8 cellular contexts compared by ENCODE assay signal in the genomic region with DNA sequence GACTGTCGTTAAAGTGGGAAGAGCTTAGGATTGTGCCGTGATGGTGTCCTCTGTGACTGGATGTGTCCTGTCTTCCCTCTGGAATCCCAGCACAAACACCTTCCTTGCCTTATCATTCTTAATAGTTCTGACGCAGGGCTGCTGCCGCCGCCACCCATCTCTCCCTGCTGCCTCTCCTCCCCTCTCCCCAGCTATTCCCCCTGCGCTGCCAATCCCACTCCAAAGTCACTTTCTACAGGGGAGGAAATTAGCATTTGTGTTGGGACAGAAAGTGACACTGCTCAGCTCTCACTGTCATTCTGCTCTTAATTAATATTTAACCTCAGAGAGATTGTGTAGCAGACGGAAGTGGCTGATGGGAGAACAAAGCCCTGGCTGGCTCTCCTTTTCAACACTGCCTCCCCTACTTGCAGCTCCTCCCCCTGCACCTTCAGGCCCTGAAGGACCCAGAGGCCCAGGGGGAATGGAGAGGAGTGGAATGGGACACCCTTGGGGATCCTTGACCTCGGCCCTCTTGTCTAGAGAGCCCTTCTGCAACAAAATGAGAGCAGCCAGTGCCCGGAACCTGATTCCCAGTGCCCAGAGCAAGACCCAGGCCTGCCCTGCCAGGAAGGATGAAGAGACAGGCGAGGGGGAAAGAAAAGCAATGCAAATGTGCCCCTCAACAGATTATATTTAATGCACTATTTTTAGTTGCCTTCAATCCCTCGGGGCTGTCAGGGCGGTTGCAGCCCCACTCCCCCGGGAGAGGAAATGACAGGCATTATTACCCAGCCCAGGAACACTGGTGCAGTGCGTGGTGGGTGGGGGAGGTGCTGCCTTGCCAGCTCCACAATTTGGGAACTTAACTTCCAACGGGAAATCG. TPM values are rescaled to one million over a fixed set of nuclear protein-coding genes. Genes with fewer than 3 reads are reported as not detected.
DNase-seq lines count a peak whose midpoint lies in the region; ATAC-seq and TF ChIP-seq lines count a peak whose summit lies in the region.

No MANE protein-coding gene starts in this region.

- no peak for TF ChIP-seq CTCF in lower leg skin (IDR thresholded peaks at IDR 0.05)

- H2BK12ac ChIP-seq in mesenchymal stem cell (ENCODE audit: low read length in 2 of 2) = no peak overlapping the region

- H4K91ac ChIP-seq in mesenchymal stem cell (ENCODE audit: low read length) = no peak overlapping the region

- no peaks in the 10 kb centered on the region for H3K27me3 ChIP-seq in Karpas-422 (ENCODE audit: low read length)
- H3K27me3 ChIP-seq in mesenchymal stem cell (ENCODE audit: control insufficient read depth in 1 of 2, insufficient read depth in 1 of 2, low read length in 2 of 2) = peaks cover 66 to 80% of the 10 kb centered on the region in 2 experiments

- H2AFZ ChIP-seq in Karpas-422 (ENCODE audit: low read length) (peak overlapping the region; percentile 76), mesenchymal stem cell (ENCODE audit: low read depth, low read length) (no peak overlapping the region)

- H3K36me3 ChIP-seq in Karpas-422 (ENCODE audit: insufficient read depth, low read length) (no peaks in the 10 kb centered on the region), mesenchymal stem cell (ENCODE audit: control insufficient read depth in 1 of 2, insufficient read depth in 2 of 2, low read depth in 1 of 2, low read length in 2 of 2) (no peaks in the 10 kb centered on the region)

- H3K4me3 ChIP-seq in GM08714 (ENCODE audit: low read length) = peak overlapping the region; percentile 23; the same call in 1 of the 2 replicates
- peak overlapping the region; percentile 59 for H3K4me3 ChIP-seq in Karpas-422 (ENCODE audit: low read length)
- no peak overlapping the region for H3K4me3 ChIP-seq in lower leg skin (ENCODE audit: low read depth, poor library complexity, severe bottlenecking)
- H3K4me3 ChIP-seq in mesenchymal stem cell (ENCODE audit: insufficient read depth in 1 of 2, low read depth in 1 of 2, low read length in 2 of 2) = no peak overlapping the region

- no peak overlapping the region for H4K8ac ChIP-seq in mesenchymal stem cell (ENCODE audit: low read length)

- H3K9me3 ChIP-seq in Karpas-422 (ENCODE audit: low read length) = no peaks in the 10 kb centered on the region
- H3K9me3 ChIP-seq in mesenchymal stem cell (ENCODE audit: control insufficient read depth, low read length) = no peaks in the 10 kb centered on the region

- H3K4ac ChIP-seq in mesenchymal stem cell (ENCODE audit: low read depth in 1 of 2, low read length in 2 of 2) = no peak overlapping the region

- ATAC-seq in GM21717 (IDR thresholded peaks at IDR 0.05; ENCODE audit: unreplicated experiment) (peak; percentile 84), left lobe of liver (peak; percentile 87)
- no peak for ATAC-seq in activated T-cell treated with anti-CD3 and anti-CD28 coated beads, Interleukin-2, amount 50 U/mL, for 4 hours

- no peak overlapping the region for H3K14ac ChIP-seq in mesenchymal stem cell (ENCODE audit: low read length in 2 of 2)

- H3K27ac ChIP-seq in Karpas-422 (ENCODE audit: low read length) (peak overlapping the region; percentile 45; the same call in 1 of the 2 replicates), mesenchymal stem cell (ENCODE audit: low read length, poor library complexity, severe bottlenecking) (no peak overlapping the region)

- no peak overlapping the region for H3K18ac ChIP-seq in mesenchymal stem cell (ENCODE audit: low read depth in 1 of 2, low read length in 2 of 2)

- H3K9ac ChIP-seq in Karpas-422 (ENCODE audit: low read length) (peak overlapping the region; percentile 64), mesenchymal stem cell (ENCODE audit: low read length) (no peak overlapping the region)

- H3K4me3 Mint-ChIP-seq in activated T-cell treated with anti-CD3 and anti-CD28 coated beads, Interleukin-2, amount 50 U/mL, for 4 hours = no peak overlapping the region

- no peak overlapping the region for H3K23ac ChIP-seq in mesenchymal stem cell (ENCODE audit: low read length in 2 of 2)

- no peaks in the 10 kb centered on the region for H3K79me2 ChIP-seq in Karpas-422 (ENCODE audit: low read length)

- H3K9me2 ChIP-seq in Karpas-422 (replicated peaks; ENCODE audit: insufficient read depth, low read length) = no peaks in the 10 kb centered on the region

- H2BK5ac ChIP-seq in mesenchymal stem cell (ENCODE audit: low read depth, low read length, poor library complexity, severe bottlenecking) = no peak overlapping the region

- peaks cover 11% of the 10 kb centered on the region for H3K27me3 Mint-ChIP-seq in activated T-cell treated with anti-CD3 and anti-CD28 coated beads, Interleukin-2, amount 50 U/mL, for 4 hours (ENCODE audit: low read depth)

- no peak overlapping the region for H2BK120ac ChIP-seq in mesenchymal stem cell (ENCODE audit: low read depth, low read length)

- peaks cover 45% of the 10 kb centered on the region for H3K4me1 ChIP-seq in Karpas-422 (ENCODE audit: low read length)
- peaks cover 9% of the 10 kb centered on the region for H3K4me1 ChIP-seq in mesenchymal stem cell (ENCODE audit: control insufficient read depth, insufficient read depth, low read depth, low read length)

- H2BK15ac ChIP-seq in mesenchymal stem cell (ENCODE audit: low read depth, poor library complexity, severe bottlenecking) = no peak overlapping the region

- no peak for TF ChIP-seq POLR2A in lower leg skin (IDR thresholded peaks at IDR 0.05)

- DNase-seq in Karpas-422 = peak; percentile 81
- no peak for DNase-seq in left lobe of liver (ENCODE audit: low spot score)
- no peak for DNase-seq in lower leg skin (ENCODE audit: low spot score in 2 of 2)
- no peak for DNase-seq in activated T-cell treated with anti-CD3 and anti-CD28 coated beads, Interleukin-2, amount 50 U/mL, for 4 hours
- DNase-seq in SK-N-DZ (ENCODE audit: low spot score) = no peak
- no peak for DNase-seq in mesenchymal stem cell

- H3K4me1 Mint-ChIP-seq in activated T-cell treated with anti-CD3 and anti-CD28 coated beads, Interleukin-2, amount 50 U/mL, for 4 hours (ENCODE audit: low read depth) = peaks cover 12% of the 10 kb centered on the region

- no peaks in the 10 kb centered on the region for H3K9me3 Mint-ChIP-seq in activated T-cell treated with anti-CD3 and anti-CD28 coated beads, Interleukin-2, amount 50 U/mL, for 4 hours

- H3K79me1 ChIP-seq in mesenchymal stem cell (replicated peaks; ENCODE audit: low read length, poor library complexity, severe bottlenecking) = no peaks in the 10 kb centered on the region

- H2AK5ac ChIP-seq in mesenchymal stem cell (ENCODE audit: low read length, severe bottlenecking) = no peak overlapping the region

- H3K36me3 Mint-ChIP-seq in activated T-cell treated with anti-CD3 and anti-CD28 coated beads, Interleukin-2, amount 50 U/mL, for 4 hours (ENCODE audit: insufficient read depth) = no peaks in the 10 kb centered on the region

- H4K20me1 ChIP-seq in Karpas-422 (ENCODE audit: insufficient read depth, low read depth, low read length) = no peaks in the 10 kb centered on the region

- WGBS in lower leg skin, 2 donors = 33 to 40% methylated on average over 16 of the region's 16 CpGs
- 38% methylated on average over 14 of the region's 16 CpGs for whole genome bisulfite sequencing in mesenchymal stem cell

- H3K4me2 ChIP-seq in Karpas-422 (ENCODE audit: low read depth, low read length, poor library complexity, severe bottlenecking) (peak overlapping the region; percentile 82), mesenchymal stem cell (ENCODE audit: low read length, poor library complexity, severe bottlenecking) (no peak overlapping the region)

- intact Hi-C loops in lower leg skin (cut with DNase I; ENCODE audit: low total_unique reads) = no loop called here

RNA-seq across cellular contexts. Expression of a gene that starts 14.7 kb away (rescaled TPM):
- total RNA-seq in Karpas-422 (2014; rRNA removed; shearing (Covaris generic); ENCODE audit: low replicate concordance) = 0.97 TPM in 1 of 2 replicates, not detected in the other
- total RNA-seq in left lobe of liver = 1.4 TPM
- total RNA-seq in lower leg skin = under 1 TPM in 2 of 4 donors, not detected in 2; 0.56 to 0.84 TPM
- total RNA-seq in activated T-cell treated with anti-CD3 and anti-CD28 coated beads, Interleukin-2, amount 50 U/mL, for 4 hours = 1 to 10 TPM; 1.2 to 2.4 (median 1.6) TPM
- polyA plus RNA-seq in SK-N-DZ (2014; cell fraction: cytosol; rRNA removed) = 4.6 and 5.8 TPM in 2 replicates
- 4.3 and 7.7 TPM in 2 replicates for polyA plus RNA-seq in SK-N-DZ (2014; cell fraction: nucleus; rRNA removed)
- polyA plus RNA-seq in mesenchymal stem cell (2013, experiment 1 of 2) = 0.90 TPM
- polyA plus RNA-seq in mesenchymal stem cell (2013, experiment 2 of 2) = 0.68 TPM

RNA-seq across cellular contexts. Expression of a gene that starts 27.0 kb away (rescaled TPM):
- not detected in 2 replicates for total RNA-seq in Karpas-422 (2014; rRNA removed; shearing (Covaris generic); ENCODE audit: low replicate concordance)
- 1.3 TPM for total RNA-seq in left lobe of liver
- total RNA-seq in lower leg skin = 1 to 10 TPM in 1 of 4 donors, under 1 TPM in 3; 0.30 to 2.3 (median 0.55) TPM
- total RNA-seq in activated T-cell treated with anti-CD3 and anti-CD28 coated beads, Interleukin-2, amount 50 U/mL, for 4 hours = not detected
- 0.21 and 0.41 TPM in 2 replicates for polyA plus RNA-seq in SK-N-DZ (2014; cell fraction: cytosol; rRNA removed)
- 1.2 and 2.7 TPM in 2 replicates for polyA plus RNA-seq in SK-N-DZ (2014; cell fraction: nucleus; rRNA removed)
- not detected for polyA plus RNA-seq in mesenchymal stem cell (2013, experiment 1 of 2)
- not detected for polyA plus RNA-seq in mesenchymal stem cell (2013, experiment 2 of 2)

RNA-seq across cellular contexts. Expression of a gene that starts 37.0 kb away (rescaled TPM):
- total RNA-seq in Karpas-422 (2014; rRNA removed; shearing (Covaris generic); ENCODE audit: low replicate concordance) = not detected in 2 replicates
- total RNA-seq in left lobe of liver = 10.5 TPM
- 10 to 100 TPM in 3 of 4 donors, 1 to 10 TPM in 1; 6.1 to 24.1 (median 11.4) TPM for total RNA-seq in lower leg skin
- under 1 TPM; 0.40 to 0.66 (median 0.65) TPM for total RNA-seq in activated T-cell treated with anti-CD3 and anti-CD28 coated beads, Interleukin-2, amount 50 U/mL, for 4 hours
- 0.27 TPM in 1 of 2 replicates, not detected in the other for polyA plus RNA-seq in SK-N-DZ (2014; cell fraction: cytosol; rRNA removed)
- polyA plus RNA-seq in SK-N-DZ (2014; cell fraction: nucleus; rRNA removed) = 0.22 and 0.64 TPM in 2 replicates
- polyA plus RNA-seq in mesenchymal stem cell (2013, experiment 1 of 2) = 0.10 TPM
- 0.05 TPM for polyA plus RNA-seq in mesenchymal stem cell (2013, experiment 2 of 2)

RNA-seq across cellular contexts. Expression of a gene that starts 51.4 kb away (rescaled TPM):
- total RNA-seq in Karpas-422 (2014; rRNA removed; shearing (Covaris generic); ENCODE audit: low replicate concordance) = 1.2 and 10.4 TPM in 2 replicates
- total RNA-seq in left lobe of liver (0.86 TPM), lower leg skin (1 to 10 TPM; 1.9 to 6.2 (median 2.9) TPM)
- 1 to 10 TPM in 1 of 3 donors, under 1 TPM in 2; 0.58 to 1.5 (median 0.76) TPM for total RNA-seq in activated T-cell treated with anti-CD3 and anti-CD28 coated beads, Interleukin-2, amount 50 U/mL, for 4 hours
- 13.8 and 15.5 TPM in 2 replicates for polyA plus RNA-seq in SK-N-DZ (2014; cell fraction: cytosol; rRNA removed)
- 8.9 and 13.1 TPM in 2 replicates for polyA plus RNA-seq in SK-N-DZ (2014; cell fraction: nucleus; rRNA removed)
- polyA plus RNA-seq in mesenchymal stem cell (2013, experiment 1 of 2) = 14.5 TPM
- 13.2 TPM for polyA plus RNA-seq in mesenchymal stem cell (2013, experiment 2 of 2)

RNA-seq across cellular contexts. Expression of a gene that starts 51.5 kb away (rescaled TPM):
- 0.47 and 0.89 TPM in 2 replicates for total RNA-seq in Karpas-422 (2014; rRNA removed; shearing (Covaris generic); ENCODE audit: low replicate concordance)
- total RNA-seq in left lobe of liver = 34.4 TPM
- total RNA-seq in lower leg skin = 1 to 10 TPM; 4.1 to 6.4 (median 6.1) TPM
- total RNA-seq in activated T-cell treated with anti-CD3 and anti-CD28 coated beads, Interleukin-2, amount 50 U/mL, for 4 hours = 1 to 10 TPM; 1.2 to 1.5 (median 1.3) TPM
- polyA plus RNA-seq in SK-N-DZ (2014; cell fraction: cytosol; rRNA removed) = 0.52 and 2.0 TPM in 2 replicates
- 0.82 and 1.5 TPM in 2 replicates for polyA plus RNA-seq in SK-N-DZ (2014; cell fraction: nucleus; rRNA removed)
- 18.4 TPM for polyA plus RNA-seq in mesenchymal stem cell (2013, experiment 1 of 2)
- 18.5 TPM for polyA plus RNA-seq in mesenchymal stem cell (2013, experiment 2 of 2)

Comparison
In these comparisons a context has a peak if more than half of its experiments do, and no peak if none do; other contexts are left out.
1. H3K4me3 ChIP-seq: peak in GM08714 (single experiment) and Karpas-422 (single experiment); none in lower leg skin (single experiment) and mesenchymal stem cell (0 of 2).
2. ATAC-seq: peak in GM21717 (single experiment) and left lobe of liver (single experiment); none in activated T-cell treated with anti-CD3 and anti-CD28 coated beads, Interleukin-2, amount 50 U/mL, for 4 hours (0 of 2).